ENCODE assay signal across 8 cellular contexts in genomic region chr3:133926736-133927542, GRCh38. TPM values are rescaled to one million over a fixed set of nuclear protein-coding genes. Genes with fewer than 3 reads are reported as not detected.
A peak's percentile ranks its signal among the peaks of the same experiment; 100 is the strongest.
DNase-seq lines count a peak whose midpoint lies in the region; ATAC-seq and TF ChIP-seq lines count a peak whose summit lies in the region.

No MANE protein-coding gene starts in this region.

- POLR2A ChIA-PET in activated B cell treated with CpG ODN at 0.5 μM for 24 hours (lab: Charles Lee), result no interaction called here

- H3K9me3 Mint-ChIP-seq in Calu3 (ENCODE audit: low read depth, unreplicated experiment) (no peaks in the 10 kb centered on the region), activated B cell treated with CpG ODN at 0.5 μM for 24 hours (no peaks in the 10 kb centered on the region)
- no peaks in the 10 kb centered on the region for H3K9me3 Mint-ChIP-seq in stimulated activated naive B cell treated with anti-CD40 and anti-IgM and Interleukin-4, amounts not matched to agents 10 μg/mL and 1 μg/mL and 100 μg/mL, for 72 hours

- H3K36me3 ChIP-seq in H7 (replicated peaks; ENCODE audit: control insufficient read depth, insufficient read depth, low read length) (no peaks in the 10 kb centered on the region), iPS-15b (ENCODE audit: control insufficient read depth, insufficient read depth, low read length) (no peaks in the 10 kb centered on the region)

- no peak for TF ChIP-seq CTCF in Calu3 (IDR thresholded peaks at IDR 0.05; ENCODE audit: unreplicated experiment)
- no peak for TF ChIP-seq CTCF in activated B cell treated with CpG ODN at 0.5 μM for 24 hours (IDR thresholded peaks at IDR 0.05)

- H3K4me1 Mint-ChIP-seq in Calu3 (ENCODE audit: low read depth, unreplicated experiment) (no peaks in the 10 kb centered on the region), activated B cell treated with CpG ODN at 0.5 μM for 24 hours (peaks cover 9% of the 10 kb centered on the region)
- H3K4me1 Mint-ChIP-seq in stimulated activated naive B cell treated with anti-CD40 and anti-IgM and Interleukin-4, amounts not matched to agents 10 μg/mL and 1 μg/mL and 100 μg/mL, for 72 hours, result peaks cover 17 to 19% of the 10 kb centered on the region in 2 donors

- DNase-seq in Calu3, result peak; percentile 12
- DNase-seq in H7, result peak; percentile 76
- DNase-seq in activated B cell treated with CpG ODN at 0.5 μM for 24 hours, result peak; percentile 22
- no peak for DNase-seq in stimulated activated naive B cell treated with anti-CD40 and anti-IgM and Interleukin-4, amounts not matched to agents 10 μg/mL and 1 μg/mL and 100 μg/mL, for 72 hours
- DNase-seq in HT-29 (ENCODE audit: low spot score), result no peak

- H3K9me3 ChIP-seq in iPS-15b (ENCODE audit: control insufficient read depth, insufficient read depth, low read length), result no peaks in the 10 kb centered on the region

- no peak overlapping the region for H3K4me3 Mint-ChIP-seq in Calu3 (ENCODE audit: low read depth, unreplicated experiment)
- H3K4me3 Mint-ChIP-seq in activated B cell treated with CpG ODN at 0.5 μM for 24 hours, result peak overlapping the region; percentile 77
- peak overlapping the region; percentile 80 to 86 for H3K4me3 Mint-ChIP-seq in stimulated activated naive B cell treated with anti-CD40 and anti-IgM and Interleukin-4, amounts not matched to agents 10 μg/mL and 1 μg/mL and 100 μg/mL, for 72 hours

- H3K4me1 ChIP-seq in iPS-15b (ENCODE audit: control insufficient read depth, insufficient read depth, low read length), result no peaks in the 10 kb centered on the region

- intact Hi-C loops in Calu3 (cut with micrococcal nuclease; ENCODE audit: unreplicated experiment) (loop anchor here (1.0 kb wide), 1 partner anchor 109 kb away; no protein-coding TSS in a partner anchor), activated B cell treated with CpG ODN at 0.5 μM for 24 hours (cut with micrococcal nuclease) (loop anchor here (1.0 to 5.0 kb wide), 9 partner anchors 108 to 1265 kb away; partner anchors contain the start of genes ANAPC13, CDV3, CEP63 and UBA5)

- CTCF ChIA-PET in Calu3 (lab: Charles Lee), result interaction anchor here (0.6 kb wide), 1 partner anchor 541 kb away, joined by 3 read pairs; no protein-coding TSS in a partner anchor
- CTCF ChIA-PET in activated B cell treated with CpG ODN at 0.5 μM for 24 hours (lab: Charles Lee), result no interaction called here

- H3K27ac Mint-ChIP-seq in Calu3 (ENCODE audit: unreplicated experiment) (no peak overlapping the region), activated B cell treated with CpG ODN at 0.5 μM for 24 hours (no peak overlapping the region)
- H3K27ac Mint-ChIP-seq in stimulated activated naive B cell treated with anti-CD40 and anti-IgM and Interleukin-4, amounts not matched to agents 10 μg/mL and 1 μg/mL and 100 μg/mL, for 72 hours, result peak overlapping the region; percentile 67

- H3K4me3 ChIP-seq in H7 (ENCODE audit: insufficient read depth, low read depth, low read length) (peak overlapping the region; percentile 45), iPS-15b (ENCODE audit: low read depth, low read length) (peak overlapping the region; percentile 64)

- H3K27me3 ChIP-seq in H7 (ENCODE audit: control insufficient read depth, insufficient read depth, low read length) (peaks cover 17% of the 10 kb centered on the region), iPS-15b (ENCODE audit: control insufficient read depth, insufficient read depth, low read length) (peaks cover 17% of the 10 kb centered on the region)

- BruUV-seq in Calu3 (replicated peaks; lab: Mats Ljungman, UMichigan), result no TSS peak

- H3K9ac ChIP-seq in iPS-15b (ENCODE audit: low read depth, low read length), result no peak overlapping the region

- H3K27me3 Mint-ChIP-seq in Calu3 (ENCODE audit: unreplicated experiment), result peaks cover 95% of the 10 kb centered on the region
- peaks cover 19% of the 10 kb centered on the region for H3K27me3 Mint-ChIP-seq in activated B cell treated with CpG ODN at 0.5 μM for 24 hours
- H3K27me3 Mint-ChIP-seq in stimulated activated naive B cell treated with anti-CD40 and anti-IgM and Interleukin-4, amounts not matched to agents 10 μg/mL and 1 μg/mL and 100 μg/mL, for 72 hours, result peaks cover 19 to 26% of the 10 kb centered on the region in 2 donors

- H3K36me3 Mint-ChIP-seq in Calu3 (ENCODE audit: insufficient read depth, unreplicated experiment) (peaks cover 4% of the 10 kb centered on the region), activated B cell treated with CpG ODN at 0.5 μM for 24 hours (ENCODE audit: low read depth) (no peaks in the 10 kb centered on the region)
- H3K36me3 Mint-ChIP-seq in stimulated activated naive B cell treated with anti-CD40 and anti-IgM and Interleukin-4, amounts not matched to agents 10 μg/mL and 1 μg/mL and 100 μg/mL, for 72 hours, result no peaks in the 10 kb centered on the region

- no peak for ATAC-seq in activated B cell treated with CpG ODN at 0.5 μM for 24 hours (ENCODE audit: low read depth)
- peak in 1 of 2 donors; percentile 49 for ATAC-seq in stimulated activated naive B cell treated with anti-CD40 and anti-IgM and Interleukin-4, amounts not matched to agents 10 μg/mL and 1 μg/mL and 100 μg/mL, for 72 hours (replicated peaks)
- ATAC-seq in GM18861 (IDR thresholded peaks at IDR 0.05; ENCODE audit: unreplicated experiment), result no peak
- no peak for ATAC-seq in HG02840 (IDR thresholded peaks at IDR 0.05; ENCODE audit: low FRiP score, unreplicated experiment)

RNA-seq across cellular contexts. Expression of gene RAB6B, which starts 31.3 kb away (rescaled TPM):
- total RNA-seq in Calu3 (2022), result 0.85 and 4.7 TPM in 2 replicates
- total RNA-seq in H7 (2014; rRNA removed; shearing (Covaris generic)), result 1.2 and 2.4 TPM in 2 replicates
- not detected in 2 replicates for total RNA-seq in activated B cell treated with CpG ODN at 0.5 μM for 24 hours
- total RNA-seq in HT-29 (2014; rRNA removed; shearing (Covaris generic)), result not detected in 2 replicates

Comparison
In these comparisons a context has a peak if more than half of its experiments do, and no peak if none do; other contexts are left out.
1. DNase-seq: peak in Calu3 (single experiment), H7 (single experiment) and activated B cell treated with CpG ODN at 0.5 μM for 24 hours (single experiment); none in stimulated activated naive B cell treated with anti-CD40 and anti-IgM and Interleukin-4, amounts not matched to agents 10 μg/mL and 1 μg/mL and 100 μg/mL, for 72 hours (single experiment) and HT-29 (single experiment).